Comparison of ENCODE assay signal across 16 cellular contexts in genomic region chr3:4757056-4757948, GRCh38.
DNase-seq lines count a peak whose midpoint lies in the region; ATAC-seq and TF ChIP-seq lines count a peak whose summit lies in the region.
"Had no signal": no experiment of that assay in that cellular context is flagged by ENCODE, and none has a peak within 500 bp of the region (broad histone marks: within the 10 kb centered on the region; RNA-seq: fewer than 3 reads in every experiment).

No MANE protein-coding gene starts in this region.

- H3K4me1 ChIP-seq in mucosa of descending colon (ENCODE audit: low read depth) (peaks cover 22% of the 10 kb centered on the region), upper lobe of left lung (peaks cover 6 to 17% (median 9%) of the 10 kb centered on the region in 4 donors), smooth muscle cell (ENCODE audit: low read depth) (no peaks in the 10 kb centered on the region)

- DNase-seq in mucosa of descending colon (no peak), NCI-H1105 (lab: John Stamatoyannopoulos, UW) (no peak), upper lobe of left lung (no peak), NCI-H1105 treated with DMSO at 0.1 percent for 48 hours (lab: John Stamatoyannopoulos, UW) (no peak), smooth muscle cell (lab: John Stamatoyannopoulos, UW; ENCODE audit: unreplicated experiment) (no peak)
- DNase-seq: activated T-cell treated with anti-CD3 and anti-CD28 coated beads, Interleukin-2, amount 50 U/mL, for 24 hours; GDM1; lower lobe of right lung; NCI-H774; psoas muscle; SHP77; stimulated activated CD4-positive, alpha-beta T cell treated with anti-CD3 and anti-CD28 coated beads, Interleukin-4, amount 100 ng/mL, for 1 hour had no signal

- no peak for TF ChIP-seq EP300 in upper lobe of left lung (IDR thresholded peaks at IDR 0.05)

- no peak overlapping the region for H3K4me3 ChIP-seq in mucosa of descending colon
- H3K4me3 ChIP-seq in upper lobe of left lung, result no peak overlapping the region
- no peak overlapping the region for H3K4me3 ChIP-seq in smooth muscle cell
- H3K4me3 ChIP-seq: BLaER1 treated with 17β-estradiol and CSF1 and Interleukin-3, amounts not matched to agents 10 nM and 100 nM; lower lobe of right lung; psoas muscle had no signal

- 79 to 82% methylated on average over 13 of the region's 13 CpGs for WGBS in upper lobe of left lung, 2 donors
- 85% methylated on average over 13 of the region's 13 CpGs for WGBS in smooth muscle cell (ENCODE audit: low lambda C conversion rate)

- H3K9ac ChIP-seq in smooth muscle cell (ENCODE audit: low read depth), result no peak overlapping the region
- H3K9ac ChIP-seq: BLaER1 treated with 17β-estradiol and CSF1 and Interleukin-3, amounts not matched to agents 10 nM and 100 nM had no signal

- H3K4me2 ChIP-seq in smooth muscle cell, result no peak overlapping the region
- H3K4me2 ChIP-seq: BLaER1 treated with 17β-estradiol and CSF1 and Interleukin-3, amounts not matched to agents 10 nM and 100 nM had no signal

- no peaks in the 10 kb centered on the region for H3K79me2 ChIP-seq in smooth muscle cell (ENCODE audit: low read depth)

- ATAC-seq in GM18870 (IDR thresholded peaks at IDR 0.05; ENCODE audit: unreplicated experiment) (peak; percentile 48), GM21786 (IDR thresholded peaks at IDR 0.05; ENCODE audit: unreplicated experiment) (peak; percentile 42), HG03460 (IDR thresholded peaks at IDR 0.05; ENCODE audit: unreplicated experiment) (peak; percentile 36), mucosa of descending colon (peak; percentile 6), upper lobe of left lung (ENCODE audit: low FRiP score in 2 of 2) (no peak)
- ATAC-seq: lower lobe of right lung, psoas muscle had no signal

- TF ChIP-seq CTCF in mucosa of descending colon (IDR thresholded peaks at IDR 0.05) (no peak), upper lobe of left lung (IDR thresholded peaks at IDR 0.05) (no peak), smooth muscle cell (IDR thresholded peaks at IDR 0.05; ENCODE audit: borderline replicate concordance, insufficient read depth, poor library complexity, severe bottlenecking) (no peak)

- no peak for TF ChIP-seq POLR2A in upper lobe of left lung (IDR thresholded peaks at IDR 0.05)

- H3K27me3 ChIP-seq in upper lobe of left lung, result no peaks in the 10 kb centered on the region
- H3K27me3 ChIP-seq in smooth muscle cell (ENCODE audit: low read depth), result no peaks in the 10 kb centered on the region
- H3K27me3 ChIP-seq: BLaER1 treated with 17β-estradiol and CSF1 and Interleukin-3, amounts not matched to agents 10 nM and 100 nM had no signal

- H3K9me3 ChIP-seq in mucosa of descending colon, result no peaks in the 10 kb centered on the region
- no peaks in the 10 kb centered on the region for H3K9me3 ChIP-seq in upper lobe of left lung
- H3K9me3 ChIP-seq in smooth muscle cell (replicated peaks; ENCODE audit: low read depth), result no peaks in the 10 kb centered on the region
- H3K9me3 ChIP-seq: lower lobe of right lung, psoas muscle had no signal

- H2AFZ ChIP-seq in smooth muscle cell (ENCODE audit: low read depth), result no peak overlapping the region

- no peaks in the 10 kb centered on the region for H3K36me3 ChIP-seq in mucosa of descending colon (ENCODE audit: low read depth)
- H3K36me3 ChIP-seq in upper lobe of left lung, result no peaks in the 10 kb centered on the region
- no peaks in the 10 kb centered on the region for H3K36me3 ChIP-seq in smooth muscle cell (ENCODE audit: low read depth)

- peaks cover 5% of the 10 kb centered on the region for H3F3A ChIP-seq in smooth muscle cell (ENCODE audit: low read depth)

- H4K20me1 ChIP-seq in smooth muscle cell (ENCODE audit: low read depth), result no peaks in the 10 kb centered on the region
- H4K20me1 ChIP-seq: BLaER1 treated with 17β-estradiol and CSF1 and Interleukin-3, amounts not matched to agents 10 nM and 100 nM had no signal

- intact Hi-C loops in mucosa of descending colon (cut with DNase I, micrococcal nuclease), result no loop called here

- H3K27ac ChIP-seq in upper lobe of left lung (no peak overlapping the region), smooth muscle cell (ENCODE audit: low read depth) (no peak overlapping the region)
- H3K27ac ChIP-seq: BLaER1 treated with 17β-estradiol and CSF1 and Interleukin-3, amounts not matched to agents 10 nM and 100 nM; lower lobe of right lung; psoas muscle had no signal

Comparison
In these comparisons a context has a peak if more than half of its experiments do, and no peak if none do; other contexts are left out.
1. ATAC-seq: peak in GM18870 (single experiment), GM21786 (single experiment), HG03460 (single experiment) and mucosa of descending colon (single experiment); none in upper lobe of left lung (0 of 2).